Comparison of ENCODE assay signal across 26 cellular contexts in the genomic region with DNA sequence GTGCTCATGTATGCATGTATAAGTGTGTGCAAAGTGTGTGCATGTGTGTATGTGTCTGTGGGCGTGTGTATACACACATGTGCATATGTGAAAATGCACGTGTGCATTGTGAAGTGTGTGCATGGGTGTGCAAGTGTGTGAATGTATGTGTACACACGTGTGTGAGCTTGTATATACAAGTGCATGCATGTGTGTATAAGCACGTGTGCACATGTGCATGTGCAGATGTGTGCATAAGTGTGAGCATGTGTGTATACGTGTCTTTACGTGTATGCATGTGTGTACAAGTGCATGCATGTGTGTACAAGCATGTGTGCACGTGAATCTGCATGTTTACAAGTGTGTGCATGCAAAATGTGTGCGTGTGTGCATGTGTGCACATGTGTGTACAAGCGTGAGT. TPM values are rescaled to one million over a fixed set of nuclear protein-coding genes. Genes with fewer than 3 reads are reported as not detected.
DNase-seq lines count a peak whose midpoint lies in the region; ATAC-seq and TF ChIP-seq lines count a peak whose summit lies in the region.
"Had no signal": no experiment of that assay in that cellular context is flagged by ENCODE, and none has a peak within 500 bp of the region (broad histone marks: within the 10 kb centered on the region; RNA-seq: fewer than 3 reads in every experiment).

No MANE protein-coding gene starts in this region.

- H3K4me1 Mint-ChIP-seq in endodermal cell = no peaks in the 10 kb centered on the region

- H3K36me3 Mint-ChIP-seq in endodermal cell (ENCODE audit: low read depth) = no peaks in the 10 kb centered on the region
- H3K36me3 Mint-ChIP-seq: CD4-positive, alpha-beta memory T cell had no signal

- no peaks in the 10 kb centered on the region for H3K79me2 ChIP-seq in Loucy (ENCODE audit: insufficient read depth, low read length)

- no peak overlapping the region for H3K23ac ChIP-seq in neuronal stem cell (ENCODE audit: low read depth, low read length, poor library complexity)

- peak overlapping the region; percentile 32 for H3K14ac ChIP-seq in neuronal stem cell (ENCODE audit: low read length)

- H3K4me3 Mint-ChIP-seq in endodermal cell = no peak overlapping the region
- H3K4me3 Mint-ChIP-seq: GM23338 had no signal

- no peak overlapping the region for H2BK120ac ChIP-seq in neuronal stem cell (ENCODE audit: low read depth, low read length)

- 67 to 81% methylated on average over 7 to 9 of the region's 9 CpGs for WGBS in endodermal cell (ENCODE audit: insufficient coverage in 1 of 2, insufficient read length in 1 of 2), 2 experiments
- no CpG with 5 or more reads among the region's 9 CpGs for WGBS in neuronal stem cell (ENCODE audit: extremely low coverage in 2 of 2, insufficient read length in 2 of 2, insufficient replicate concordance in 1 of 2), 2 donors
- 86 to 87% methylated on average over 9 of the region's 9 CpGs for WGBS in heart right ventricle, 2 donors

- H3K4me2 ChIP-seq in BLaER1 = peak overlapping the region; percentile 88
- peak overlapping the region; percentile 47 for H3K4me2 ChIP-seq in Loucy (ENCODE audit: low read depth, low read length, poor library complexity, severe bottlenecking)
- H3K4me2 ChIP-seq in neuronal stem cell (ENCODE audit: insufficient read depth, low read length, poor library complexity, severe bottlenecking) = no peak overlapping the region
- H3K4me2 ChIP-seq: GM23338, PC-9 had no signal

- H3K36me3 ChIP-seq in BLaER1 = no peaks in the 10 kb centered on the region
- H3K36me3 ChIP-seq in Loucy (ENCODE audit: insufficient read depth, low read length) = no peaks in the 10 kb centered on the region
- no peaks in the 10 kb centered on the region for H3K36me3 ChIP-seq in endodermal cell (ENCODE audit: control insufficient read depth, insufficient read depth, low read length)
- H3K36me3 ChIP-seq in neuronal stem cell (replicated peaks in 1 of 2; ENCODE audit: control insufficient read depth in 2 of 2, insufficient read depth in 2 of 2, low read length in 2 of 2) = no peaks in the 10 kb centered on the region
- no peaks in the 10 kb centered on the region for H3K36me3 ChIP-seq in heart right ventricle
- H3K36me3 ChIP-seq: HAP-1, SJCRH30 had no signal

- no peak overlapping the region for H4K91ac ChIP-seq in neuronal stem cell (ENCODE audit: low read depth, low read length, poor library complexity)

- H2BK15ac ChIP-seq in neuronal stem cell (ENCODE audit: low read length) = no peak overlapping the region

- no peaks in the 10 kb centered on the region for H4K20me1 ChIP-seq in BLaER1
- H4K20me1 ChIP-seq in Loucy (ENCODE audit: insufficient read depth, low read length, poor library complexity, severe bottlenecking) = no peaks in the 10 kb centered on the region

- no peak overlapping the region for H2BK5ac ChIP-seq in neuronal stem cell (ENCODE audit: low read length)

- H3K9me3 ChIP-seq in BLaER1 (peaks cover 10% of the 10 kb centered on the region), Loucy (ENCODE audit: insufficient read depth, low read depth, low read length) (no peaks in the 10 kb centered on the region), endodermal cell (ENCODE audit: control insufficient read depth, low read length) (peaks cover 21% of the 10 kb centered on the region), neuronal stem cell (replicated peaks in 1 of 2; ENCODE audit: control insufficient read depth in 2 of 2, insufficient read depth in 1 of 2, low read depth in 1 of 2, low read length in 2 of 2) (peaks cover 0 to 5% of the 10 kb centered on the region in 2 donors), heart right ventricle (no peaks in the 10 kb centered on the region)
- H3K9me3 ChIP-seq: HAP-1 had no signal

- no peaks in the 10 kb centered on the region for H3K9me3 Mint-ChIP-seq in endodermal cell
- H3K9me3 Mint-ChIP-seq: CD4-positive, alpha-beta memory T cell; GM23338 had no signal

- H3K4me1 ChIP-seq in BLaER1 = peaks cover 52% of the 10 kb centered on the region
- H3K4me1 ChIP-seq in Loucy (ENCODE audit: insufficient read depth, low read length, poor library complexity, severe bottlenecking) = peaks cover 24% of the 10 kb centered on the region
- no peaks in the 10 kb centered on the region for H3K4me1 ChIP-seq in endodermal cell (ENCODE audit: control insufficient read depth, insufficient read depth, low read length)
- peaks cover 7 to 15% of the 10 kb centered on the region in 2 donors for H3K4me1 ChIP-seq in neuronal stem cell (ENCODE audit: control insufficient read depth in 2 of 2, insufficient read depth in 1 of 2, low read depth in 1 of 2, low read length in 2 of 2)
- H3K4me1 ChIP-seq in heart right ventricle = no peaks in the 10 kb centered on the region
- H3K4me1 ChIP-seq: HAP-1, SJCRH30 had no signal

- no peaks in the 10 kb centered on the region for H3K79me1 ChIP-seq in neuronal stem cell (ENCODE audit: low read depth, low read length)

- H3K9ac ChIP-seq in BLaER1 (no peak overlapping the region), Loucy (ENCODE audit: low read depth, low read length, poor library complexity, severe bottlenecking) (no peak overlapping the region), endodermal cell (ENCODE audit: extremely low read depth, low read length, poor library complexity, severe bottlenecking) (no peak overlapping the region), neuronal stem cell (ENCODE audit: low read depth, low read length, poor library complexity) (no peak overlapping the region)

- intact Hi-C loops in heart right ventricle (cut with DNase I) = no loop called here

- no peak overlapping the region for H3K4ac ChIP-seq in neuronal stem cell (ENCODE audit: low read length)

- H2BK12ac ChIP-seq in neuronal stem cell (ENCODE audit: low read length) = no peak overlapping the region

- no peak overlapping the region for H3K18ac ChIP-seq in neuronal stem cell (ENCODE audit: low read length)

- H3K27me3 Mint-ChIP-seq in endodermal cell (ENCODE audit: insufficient read depth) = peaks cover 7% of the 10 kb centered on the region

- peaks cover 19% of the 10 kb centered on the region for H3K27me3 ChIP-seq in BLaER1
- H3K27me3 ChIP-seq in Loucy (ENCODE audit: insufficient read depth, low read length, poor library complexity, severe bottlenecking) = no peaks in the 10 kb centered on the region
- no peaks in the 10 kb centered on the region for H3K27me3 ChIP-seq in endodermal cell (ENCODE audit: control insufficient read depth, insufficient read depth, low read length, poor library complexity, severe bottlenecking)
- peaks cover 0 to 27% (median 3%) of the 10 kb centered on the region in 3 experiments for H3K27me3 ChIP-seq in neuronal stem cell (ENCODE audit: control insufficient read depth in 3 of 3, insufficient read depth in 3 of 3, low read depth in 1 of 3, low read length in 3 of 3)
- H3K27me3 ChIP-seq in heart right ventricle = peaks cover 0 to 51% (median 39%) of the 10 kb centered on the region in 7 donors
- H3K27me3 ChIP-seq: SJCRH30 had no signal

- H3K27ac ChIP-seq in BLaER1 (no peak overlapping the region), endodermal cell (ENCODE audit: low read depth, low read length) (no peak overlapping the region), neuronal stem cell (replicated peaks; ENCODE audit: low read length) (no peak overlapping the region), heart right ventricle (no peak overlapping the region)
- H3K27ac ChIP-seq: PC-9, SJCRH30 had no signal

- H2AFZ ChIP-seq in Loucy (ENCODE audit: low read length) (no peak overlapping the region), neuronal stem cell (ENCODE audit: low read length) (no peak overlapping the region)
- H2AFZ ChIP-seq: GM23338, PC-9 had no signal

- H4K8ac ChIP-seq in neuronal stem cell (ENCODE audit: low read depth, low read length) = no peak overlapping the region

- no peak overlapping the region for H3K27ac Mint-ChIP-seq in endodermal cell
- H3K27ac Mint-ChIP-seq: GM23338 had no signal

- no peaks in the 10 kb centered on the region for H3K9me2 ChIP-seq in Loucy (replicated peaks; ENCODE audit: low read depth, low read length)

- H3F3A ChIP-seq in Loucy (ENCODE audit: low read depth) = no peaks in the 10 kb centered on the region

- no peak for ATAC-seq in HG03521 (IDR thresholded peaks at IDR 0.05; ENCODE audit: unreplicated experiment)
- ATAC-seq in heart right ventricle = no peak
- ATAC-seq: Right ventricle myocardium inferior had no signal

- no peak for DNase-seq in endodermal cell
- no peak for DNase-seq in neuronal stem cell (ENCODE audit: low spot score)
- DNase-seq in NCI-H2107 treated with DMSO at 0.1 percent for 48 hours (lab: John Stamatoyannopoulos, UW; ENCODE audit: unreplicated experiment) = no peak
- DNase-seq in heart right ventricle = no peak
- DNase-seq: CD4-positive, alpha-beta memory T cell; COR-L47; DMS53; Karpas-422; NCI-H1105; NCI-H146; NCI-H1930; NCI-H2107; NCI-H446; NCI-H524 treated with DMSO at 0.1 percent for 48 hours; NK-92 treated with Interleukin-12 subunit alpha and Interleukin-12 subunit beta, amount 100 ng/mL, for 24 hours; SJCRH30 had no signal

- H3K4me3 ChIP-seq in BLaER1 (no peak overlapping the region), Loucy (ENCODE audit: low read length, poor library complexity, severe bottlenecking) (peak overlapping the region; percentile 24), endodermal cell (ENCODE audit: low read length) (peak overlapping the region; percentile 55), neuronal stem cell (ENCODE audit: low read length in 2 of 2) (peak overlapping the region in 1 of 2 donors; percentile 70), heart right ventricle (no peak overlapping the region)
- H3K4me3 ChIP-seq: GM23338, HAP-1, PC-9, SJCRH30 had no signal

- TF ChIP-seq CTCF in Loucy (conservative IDR thresholded peaks at IDR 0.05; ENCODE audit: low read length) (no peak), endodermal cell (conservative IDR thresholded peaks at IDR 0.05) (no peak), heart right ventricle (IDR thresholded peaks at IDR 0.05) (no peak)

- H2AK5ac ChIP-seq in neuronal stem cell (ENCODE audit: low read depth, low read length) = no peak overlapping the region

RNA-seq across cellular contexts. Expression of gene GALNT9, which starts 13.4 kb away (rescaled TPM):
- total RNA-seq in endodermal cell (under 1 TPM in 1 of 2 donors, not detected in 1; 0.13 TPM), heart right ventricle (under 1 TPM in 1 of 10 donors, not detected in 9; 0.19 TPM)
- 0.21 TPM for polyA plus RNA-seq in endodermal cell (2013, experiment 1 of 2)
- not detected for polyA plus RNA-seq in endodermal cell (2013, experiment 2 of 2)
- 0.13 TPM for polyA plus RNA-seq in neuronal stem cell (2013, experiment 1 of 2)
- 0.14 TPM for polyA plus RNA-seq in neuronal stem cell (2013, experiment 2 of 2)
- polyA plus RNA-seq in heart right ventricle = under 1 TPM in 1 of 2 donors, not detected in 1; 0.01 TPM
- total RNA-seq: CD4-positive, alpha-beta memory T cell; M059J; Right ventricle myocardium inferior; RPMI7951 had no signal
- polyA plus RNA-seq: BJ had no signal

Comparison
In these comparisons a context has a peak if more than half of its experiments do, and no peak if none do; other contexts are left out.
1. H3K4me3 ChIP-seq: peak in Loucy (single experiment) and endodermal cell (single experiment); none in BLaER1 (single experiment) and heart right ventricle (0 of 10).